8 cellular contexts compared by ENCODE assay signal in the genomic region with DNA sequence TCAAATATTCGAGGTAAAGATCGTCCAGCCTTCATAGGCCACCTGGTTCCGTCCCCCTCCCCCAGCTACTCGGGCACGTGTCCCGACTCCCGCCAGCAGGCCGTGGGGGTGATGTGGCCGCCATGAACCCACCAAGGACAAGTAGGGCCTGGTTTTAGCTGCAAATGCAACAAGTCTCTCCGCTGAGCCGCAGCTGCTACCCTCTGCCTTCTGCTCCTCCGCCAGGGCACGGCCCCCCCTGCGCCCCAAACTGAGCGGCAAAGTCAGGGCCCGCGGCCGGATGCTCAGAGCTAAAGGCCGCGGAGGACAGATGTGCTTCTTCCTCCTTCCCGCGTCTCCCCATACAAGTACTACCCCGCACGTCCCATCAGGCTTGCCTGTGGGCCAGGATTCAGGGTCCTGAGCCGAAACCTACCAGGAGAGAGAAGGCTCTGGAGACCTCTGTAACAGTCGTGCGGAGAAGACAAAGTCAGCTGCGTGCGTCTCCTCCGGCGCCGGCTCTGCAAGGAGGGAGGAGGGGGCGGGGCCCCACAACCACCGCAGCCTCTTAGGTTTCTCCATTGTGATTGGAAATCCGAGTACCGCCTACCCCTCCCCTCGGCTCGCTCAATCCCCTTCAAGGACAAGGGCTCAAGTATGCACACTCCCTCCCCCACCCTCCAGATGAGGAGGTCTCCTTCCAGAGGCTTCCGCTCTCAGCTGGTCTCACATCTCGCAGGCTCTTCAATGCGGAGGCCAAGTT. TPM values are rescaled to one million over a fixed set of nuclear protein-coding genes. Genes with fewer than 3 reads are reported as not detected.
DNase-seq lines count a peak whose midpoint lies in the region; ATAC-seq, FAIRE-seq and TF ChIP-seq lines count a peak whose summit lies in the region.

Gene LDHB, minus strand, starts transcription at position 507 of the 742 bp plus-strand sequence. CDS start 3,171 bp downstream, outside the sequence.

- peaks cover 0 to 7% (median 0%) of the 10 kb centered on the region in 4 donors for H3K27me3 ChIP-seq in esophagus squamous epithelium
- H3K27me3 ChIP-seq in naive thymus-derived CD4-positive, alpha-beta T cell (ENCODE audit: control insufficient read depth in 2 of 2, insufficient read depth in 2 of 2, low read length in 2 of 2), result no peaks in the 10 kb centered on the region

- H3K27me3 Mint-ChIP-seq in activated T-cell treated with anti-CD3 and anti-CD28 coated beads, Interleukin-2, amount 50 U/mL, for 72 hours (ENCODE audit: low read depth), result no peaks in the 10 kb centered on the region
- peaks cover 0 to 8% (median 0%) of the 10 kb centered on the region in 5 donors for H3K27me3 Mint-ChIP-seq in naive thymus-derived CD4-positive, alpha-beta T cell
- H3K27me3 Mint-ChIP-seq in stimulated activated naive B cell treated with anti-CD40 and anti-IgM and Interleukin-4, amounts not matched to agents 10 μg/mL and 1 μg/mL and 100 μg/mL, for 72 hours, result no peaks in the 10 kb centered on the region

- H3K27ac ChIP-seq in esophagus squamous epithelium, result peak within 1 kb of the TSS; percentile 79 to 95 (median 90)
- H3K27ac ChIP-seq in naive thymus-derived CD4-positive, alpha-beta T cell (ENCODE audit: low read depth, low read length), result peak within 1 kb of the TSS; percentile 83

- H3K27ac Mint-ChIP-seq in activated T-cell treated with anti-CD3 and anti-CD28 coated beads, Interleukin-2, amount 50 U/mL, for 72 hours, result peak within 1 kb of the TSS; percentile 96
- peak within 1 kb of the TSS; percentile 86 to 100 (median 95) for H3K27ac Mint-ChIP-seq in naive thymus-derived CD4-positive, alpha-beta T cell
- peak within 1 kb of the TSS; percentile 97 for H3K27ac Mint-ChIP-seq in stimulated activated naive B cell treated with anti-CD40 and anti-IgM and Interleukin-4, amounts not matched to agents 10 μg/mL and 1 μg/mL and 100 μg/mL, for 72 hours

- no peaks in the 10 kb centered on the region for H3K9me3 Mint-ChIP-seq in activated T-cell treated with anti-CD3 and anti-CD28 coated beads, Interleukin-2, amount 50 U/mL, for 72 hours
- peaks cover 0 to 2% (median 0%) of the 10 kb centered on the region in 11 donors for H3K9me3 Mint-ChIP-seq in naive thymus-derived CD4-positive, alpha-beta T cell
- no peaks in the 10 kb centered on the region for H3K9me3 Mint-ChIP-seq in stimulated activated naive B cell treated with anti-CD40 and anti-IgM and Interleukin-4, amounts not matched to agents 10 μg/mL and 1 μg/mL and 100 μg/mL, for 72 hours

- peak; percentile 96 for ATAC-seq in GM21619 (IDR thresholded peaks at IDR 0.05; ENCODE audit: unreplicated experiment)
- ATAC-seq in activated T-cell treated with anti-CD3 and anti-CD28 coated beads, Interleukin-2, amount 50 U/mL, for 72 hours (replicated peaks in 1 of 2), result peak; percentile 97 to 98
- ATAC-seq in naive thymus-derived CD4-positive, alpha-beta T cell, result peak; percentile 98
- peak; percentile 95 to 96 for ATAC-seq in stimulated activated naive B cell treated with anti-CD40 and anti-IgM and Interleukin-4, amounts not matched to agents 10 μg/mL and 1 μg/mL and 100 μg/mL, for 72 hours (replicated peaks)

- no peak for TF ChIP-seq CTCF in esophagus squamous epithelium (IDR thresholded peaks at IDR 0.05)

- peaks cover 64% of the 10 kb centered on the region for H3K4me1 Mint-ChIP-seq in activated T-cell treated with anti-CD3 and anti-CD28 coated beads, Interleukin-2, amount 50 U/mL, for 72 hours (ENCODE audit: low read depth)
- peaks cover 36 to 70% (median 61%) of the 10 kb centered on the region in 7 donors for H3K4me1 Mint-ChIP-seq in naive thymus-derived CD4-positive, alpha-beta T cell
- peaks cover 10 to 24% of the 10 kb centered on the region in 2 donors for H3K4me1 Mint-ChIP-seq in stimulated activated naive B cell treated with anti-CD40 and anti-IgM and Interleukin-4, amounts not matched to agents 10 μg/mL and 1 μg/mL and 100 μg/mL, for 72 hours

- peak within 1 kb of the TSS; percentile 98 to 99 for H3K4me3 Mint-ChIP-seq in activated T-cell treated with anti-CD3 and anti-CD28 coated beads, Interleukin-2, amount 50 U/mL, for 72 hours
- peak within 1 kb of the TSS; percentile 89 to 100 (median 97) for H3K4me3 Mint-ChIP-seq in naive thymus-derived CD4-positive, alpha-beta T cell
- H3K4me3 Mint-ChIP-seq in stimulated activated naive B cell treated with anti-CD40 and anti-IgM and Interleukin-4, amounts not matched to agents 10 μg/mL and 1 μg/mL and 100 μg/mL, for 72 hours, result peak within 1 kb of the TSS; percentile 91 to 92

- DNase-seq in DMS53 (lab: John Stamatoyannopoulos, UW) (peak; percentile 100), KG1 (lab: John Stamatoyannopoulos, UW) (peak; percentile 54), RCC 7860 (ENCODE audit: low spot score) (peak; percentile 81), esophagus squamous epithelium (lab: John Stamatoyannopoulos, UW) (peak; percentile 60)
- peak; percentile 94 to 96 for DNase-seq in activated T-cell treated with anti-CD3 and anti-CD28 coated beads, Interleukin-2, amount 50 U/mL, for 72 hours
- peak; percentile 69 to 96 (median 91) for DNase-seq in naive thymus-derived CD4-positive, alpha-beta T cell
- DNase-seq in stimulated activated naive B cell treated with anti-CD40 and anti-IgM and Interleukin-4, amounts not matched to agents 10 μg/mL and 1 μg/mL and 100 μg/mL, for 72 hours, result peak; percentile 90

- POLR2A ChIA-PET in naive thymus-derived CD4-positive, alpha-beta T cell (lab: Charles Lee), result interaction anchor here (0.7 to 14.1 kb wide), 32 partner anchors 9 to 968 kb away, joined by 3 to 242 read pairs (median 6); partner anchors contain the start of genes C2CD5, ETNK1, GOLT1B and RECQL

- CTCF ChIA-PET in naive thymus-derived CD4-positive, alpha-beta T cell (lab: Charles Lee), result interaction anchor here (0.7 to 3.2 kb wide), 7 partner anchors 11 to 49 kb away, joined by 3 to 25 read pairs (median 4); no protein-coding TSS in a partner anchor

- FAIRE-seq in RCC 7860 (lab: Jason Lieb, UNC), result peak; percentile 80

- peaks cover 11 to 25% of the 10 kb centered on the region in 2 donors for H3K36me3 Mint-ChIP-seq in activated T-cell treated with anti-CD3 and anti-CD28 coated beads, Interleukin-2, amount 50 U/mL, for 72 hours (ENCODE audit: insufficient read depth in 2 of 2)
- peaks cover 9 to 33% (median 28%) of the 10 kb centered on the region in 5 donors for H3K36me3 Mint-ChIP-seq in naive thymus-derived CD4-positive, alpha-beta T cell
- H3K36me3 Mint-ChIP-seq in stimulated activated naive B cell treated with anti-CD40 and anti-IgM and Interleukin-4, amounts not matched to agents 10 μg/mL and 1 μg/mL and 100 μg/mL, for 72 hours, result peaks cover 12 to 24% of the 10 kb centered on the region in 2 donors

- H3K9me3 ChIP-seq in esophagus squamous epithelium, result no peaks in the 10 kb centered on the region
- no peaks in the 10 kb centered on the region for H3K9me3 ChIP-seq in naive thymus-derived CD4-positive, alpha-beta T cell (ENCODE audit: control insufficient read depth in 2 of 3, low read length in 3 of 3)

- TF ChIP-seq POLR2A in esophagus squamous epithelium (IDR thresholded peaks at IDR 0.05), result peak in 2 of 4 donors; percentile 86 to 89

- 0 to 1% methylated on average over 21 to 27 of the region's 41 CpGs for WGBS in esophagus squamous epithelium, 2 donors

- H3K36me3 ChIP-seq in esophagus squamous epithelium, result peaks cover 0 to 21% (median 0%) of the 10 kb centered on the region in 3 donors
- peaks cover 4 to 22% (median 17%) of the 10 kb centered on the region in 3 experiments for H3K36me3 ChIP-seq in naive thymus-derived CD4-positive, alpha-beta T cell (ENCODE audit: control insufficient read depth in 2 of 3, insufficient read depth in 3 of 3, low read length in 3 of 3)

- intact Hi-C loops in esophagus squamous epithelium (cut with DNase I), result no loop called here
- intact Hi-C loops in naive thymus-derived CD4-positive, alpha-beta T cell (cut with micrococcal nuclease), result loop anchor here (1.0 to 5.0 kb wide), 17 partner anchors 8 to 970 kb away; partner anchors contain the start of genes C2CD5 (in 2 of the 2), CMAS (in 2 of the 2), ETNK1 (in 2 of the 2) and GOLT1B (in 2 of the 2)

- H3K4me1 ChIP-seq in esophagus squamous epithelium, result peaks cover 0 to 31% (median 10%) of the 10 kb centered on the region in 3 donors
- peaks cover 25 to 47% of the 10 kb centered on the region in 2 donors for H3K4me1 ChIP-seq in naive thymus-derived CD4-positive, alpha-beta T cell (ENCODE audit: control insufficient read depth in 2 of 2, insufficient read depth in 2 of 2, low read length in 2 of 2)

- H3K4me3 ChIP-seq in esophagus squamous epithelium, result peak within 1 kb of the TSS; percentile 59 to 85 (median 81)
- peak within 1 kb of the TSS; percentile 89 for H3K4me3 ChIP-seq in naive thymus-derived CD4-positive, alpha-beta T cell (ENCODE audit: low read length)

RNA-seq across cellular contexts. Expression of gene LDHB, which starts in this region (rescaled TPM):
- 1,000 to 10,000 TPM; 1,381 to 1,488 TPM for total RNA-seq in activated T-cell treated with anti-CD3 and anti-CD28 coated beads, Interleukin-2, amount 50 U/mL, for 72 hours
- total RNA-seq in esophagus squamous epithelium, result 100 to 1,000 TPM in 3 of 4 donors, 10 to 100 TPM in 1; 79.1 to 251 (median 213) TPM
- 1,000 to 10,000 TPM in 3 of 5 experiments, 100 to 1,000 TPM in 2; 630 to 1,306 (median 1,079) TPM for total RNA-seq in naive thymus-derived CD4-positive, alpha-beta T cell
- 1,000 to 10,000 TPM; 2,617 to 2,849 TPM for polyA plus RNA-seq in naive thymus-derived CD4-positive, alpha-beta T cell

Comparison
In these comparisons a context has a peak if more than half of its experiments do, and no peak if none do; other contexts are left out.
1. Peak in every context shown above with its lines: DNase-seq, ATAC-seq, H3K4me3 ChIP-seq and H3K27ac ChIP-seq.